In the genomic region with DNA sequence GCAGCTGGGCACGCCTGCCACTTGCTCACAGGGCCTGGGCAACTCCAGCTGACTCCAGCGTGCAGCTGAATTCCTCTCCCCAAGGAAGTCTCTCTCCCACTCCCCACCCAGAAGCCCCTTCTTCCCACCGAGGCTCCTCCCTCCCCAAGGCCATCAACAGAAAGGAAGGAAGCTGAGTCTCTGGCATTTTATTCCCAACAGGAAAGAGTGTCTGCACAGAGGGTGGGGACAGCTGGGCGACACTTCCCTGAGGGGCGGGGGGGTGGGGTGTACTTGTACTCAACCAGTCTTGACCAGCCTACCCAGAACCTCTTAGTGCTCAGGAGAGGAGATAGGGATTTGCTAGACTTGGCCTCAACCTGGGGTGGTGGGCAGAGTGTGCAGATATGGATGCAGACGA, we compare ENCODE assay signal across 20 cellular contexts. TPM values are rescaled to one million over a fixed set of nuclear protein-coding genes. Genes with fewer than 3 reads are reported as not detected.
A peak's percentile ranks its signal among the peaks of the same experiment; 100 is the strongest.
DNase-seq lines count a peak whose midpoint lies in the region; ATAC-seq and TF ChIP-seq lines count a peak whose summit lies in the region.
"Had no signal": no experiment of that assay in that cellular context is flagged by ENCODE, and none has a peak within 500 bp of the region (broad histone marks: within the 10 kb centered on the region; RNA-seq: fewer than 3 reads in every experiment).

A gene with protein sequence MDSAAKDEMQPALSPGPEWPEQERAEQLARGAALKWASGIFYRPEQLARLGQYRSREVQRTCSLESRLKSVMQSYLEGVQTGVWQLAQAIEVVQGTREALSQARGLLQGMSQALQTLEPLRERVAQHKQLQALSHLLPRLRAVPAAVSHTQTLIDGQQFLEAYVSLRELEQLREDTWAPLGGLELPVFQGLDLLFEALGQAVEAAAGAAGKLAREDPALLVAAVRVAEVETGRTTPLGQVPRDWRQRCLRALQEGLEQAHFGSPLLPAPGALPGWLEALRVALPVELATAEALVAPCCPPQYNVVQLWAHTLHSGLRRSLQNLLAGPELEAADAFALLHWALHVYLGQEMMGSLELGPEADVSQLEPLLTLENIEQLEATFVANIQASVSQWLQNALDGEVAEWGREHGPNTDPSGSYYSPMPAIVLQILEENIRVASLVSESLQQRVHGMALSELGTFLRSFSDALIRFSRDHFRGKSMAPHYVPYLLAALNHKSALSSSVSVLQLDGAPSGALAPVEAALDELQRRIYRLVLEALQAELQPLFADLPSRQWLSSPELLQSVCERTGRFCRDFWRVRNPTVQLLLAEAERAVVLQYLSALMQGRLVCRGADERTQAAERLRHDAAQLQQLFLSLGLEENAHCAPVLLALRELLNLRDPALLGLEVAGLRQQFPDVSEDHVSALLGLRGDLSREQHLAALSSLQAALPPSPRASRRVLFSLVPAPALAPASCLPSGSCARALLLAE (minus strand): TSS at position 96 of the 400 bp plus-strand sequence. CDS start 460 bp downstream, outside the sequence.

- H3K36me3 ChIP-seq in BLaER1: peaks cover 21% of the 10 kb centered on the region
- H3K36me3 ChIP-seq in GM23338 (ENCODE audit: insufficient read depth): 0 out of 2 replicates have a peak, but pooled peaks cover 2% of the 10 kb centered on the region
- peaks cover 19% of the 10 kb centered on the region in 2 experiments for H3K36me3 ChIP-seq in mesenchymal stem cell (ENCODE audit: control insufficient read depth in 1 of 2, insufficient read depth in 2 of 2, low read depth in 1 of 2, low read length in 2 of 2)
- peaks cover 0 to 3% of the 10 kb centered on the region in 2 donors for H3K36me3 ChIP-seq in body of pancreas (replicated peaks in 1 of 2; ENCODE audit: insufficient read depth in 1 of 2, low read depth in 2 of 2)

- H2AFZ ChIP-seq in GM23338 (no peak within 1 kb of the TSS), mesenchymal stem cell (ENCODE audit: low read depth, low read length) (no peak within 1 kb of the TSS)

- no peak within 1 kb of the TSS for H2BK15ac ChIP-seq in mesenchymal stem cell (ENCODE audit: low read depth, poor library complexity, severe bottlenecking)

- H3K4me3 ChIP-seq in BLaER1: no peak within 1 kb of the TSS
- no peak within 1 kb of the TSS for H3K4me3 ChIP-seq in GM23338
- peak within 1 kb of the TSS in 1 of 2 experiments; percentile 12 for H3K4me3 ChIP-seq in mesenchymal stem cell (ENCODE audit: insufficient read depth in 1 of 2, low read depth in 1 of 2, low read length in 2 of 2)
- H3K4me3 ChIP-seq in body of pancreas: no peak within 1 kb of the TSS
- H3K4me3 ChIP-seq: thyroid gland had no signal

- H3K9me3 ChIP-seq in BLaER1: no peaks in the 10 kb centered on the region
- no peaks in the 10 kb centered on the region for H3K9me3 ChIP-seq in mesenchymal stem cell (ENCODE audit: control insufficient read depth, low read length)
- no peaks in the 10 kb centered on the region for H3K9me3 ChIP-seq in body of pancreas
- H3K9me3 ChIP-seq: HAP-1, thyroid gland had no signal

- intact Hi-C loops in body of pancreas (cut with DNase I): no loop called here

- TF ChIP-seq CTCF in GM23338 (conservative IDR thresholded peaks at IDR 0.05; ENCODE audit: low read depth in 2 of 2) (no peak), body of pancreas (IDR thresholded peaks at IDR 0.05) (no peak)

- H3K27ac Mint-ChIP-seq in GM23338: no peak within 1 kb of the TSS; the same call in 1 of the 2 replicates
- H3K27ac Mint-ChIP-seq in central memory CD8-positive, alpha-beta T cell (ENCODE audit: low read depth): no peak within 1 kb of the TSS
- H3K27ac Mint-ChIP-seq: memory B cell had no signal

- peak within 1 kb of the TSS; percentile 24; the same call in 1 of the 2 replicates for H3K4me2 ChIP-seq in BLaER1
- H3K4me2 ChIP-seq in GM23338: no peak within 1 kb of the TSS
- no peak within 1 kb of the TSS for H3K4me2 ChIP-seq in mesenchymal stem cell (ENCODE audit: low read length, poor library complexity, severe bottlenecking)

- no peak for TF ChIP-seq POLR2A in body of pancreas (IDR thresholded peaks at IDR 0.05)

- no peak within 1 kb of the TSS for H2BK12ac ChIP-seq in mesenchymal stem cell (ENCODE audit: low read length in 2 of 2)

- peaks cover 33% of the 10 kb centered on the region for H3K4me1 Mint-ChIP-seq in GM23338
- peaks cover 38% of the 10 kb centered on the region for H3K4me1 Mint-ChIP-seq in central memory CD8-positive, alpha-beta T cell

- no peak within 1 kb of the TSS for H3K27ac ChIP-seq in BLaER1
- H3K27ac ChIP-seq in GM23338 (ENCODE audit: low read depth): no peak within 1 kb of the TSS
- H3K27ac ChIP-seq in mesenchymal stem cell (ENCODE audit: low read length, poor library complexity, severe bottlenecking): no peak within 1 kb of the TSS
- no peak within 1 kb of the TSS for H3K27ac ChIP-seq in body of pancreas
- H3K27ac ChIP-seq: foreskin keratinocyte, thyroid gland had no signal

- H3K14ac ChIP-seq in mesenchymal stem cell (ENCODE audit: low read length in 2 of 2): no peak within 1 kb of the TSS

- H3K79me2 ChIP-seq in GM23338 (replicated peaks; ENCODE audit: insufficient read depth): peaks cover 21% of the 10 kb centered on the region

- peaks cover 13% of the 10 kb centered on the region for H3K27me3 ChIP-seq in BLaER1
- H3K27me3 ChIP-seq in GM23338 (ENCODE audit: insufficient read depth): peaks cover 17% of the 10 kb centered on the region
- H3K27me3 ChIP-seq in mesenchymal stem cell (ENCODE audit: control insufficient read depth in 1 of 2, insufficient read depth in 1 of 2, low read length in 2 of 2): no peaks in the 10 kb centered on the region
- H3K27me3 ChIP-seq in body of pancreas: no peaks in the 10 kb centered on the region
- H3K27me3 ChIP-seq: foreskin keratinocyte, thyroid gland had no signal

- H3K9ac ChIP-seq in BLaER1: no peak within 1 kb of the TSS
- no peak within 1 kb of the TSS for H3K9ac ChIP-seq in mesenchymal stem cell (ENCODE audit: low read length)

- no peaks in the 10 kb centered on the region; the same call in 2 of the 3 replicates for H3K9me3 Mint-ChIP-seq in GM23338
- H3K9me3 Mint-ChIP-seq in central memory CD8-positive, alpha-beta T cell: no peaks in the 10 kb centered on the region
- H3K9me3 Mint-ChIP-seq: activated naive CD8-positive, alpha-beta T cell treated with anti-CD3 and anti-CD28 coated beads, Interleukin-2, amount 10 ng/mL, durations not matched to agents 7 days and 5 days; memory B cell had no signal

- H3F3A ChIP-seq in GM23338 (replicated peaks; ENCODE audit: low read depth): 0 out of 2 replicates have a peak, but pooled peaks cover 6% of the 10 kb centered on the region

- no peak within 1 kb of the TSS for H2AK5ac ChIP-seq in mesenchymal stem cell (ENCODE audit: low read length, severe bottlenecking)

- peak; percentile 42 for DNase-seq in GM23338 (ENCODE audit: low spot score)
- no peak for DNase-seq in central memory CD8-positive, alpha-beta T cell (ENCODE audit: low spot score in 2 of 2)
- DNase-seq in mesenchymal stem cell: no peak
- DNase-seq in A172 (ENCODE audit: low spot score): no peak
- DNase-seq in stimulated activated CD4-positive, alpha-beta T cell treated with anti-CD3 and anti-CD28 coated beads, Interleukin-4, amount 100 ng/mL, for 4 hours: no peak
- no peak for DNase-seq in body of pancreas
- DNase-seq: activated naive CD8-positive, alpha-beta T cell treated with anti-CD3 and anti-CD28 coated beads, Interleukin-2, amount 10 ng/mL, durations not matched to agents 7 days and 5 days; activated T-cell treated with anti-CD3 and anti-CD28 coated beads, Interleukin-2, amount 50 U/mL, for 48 hours; foreskin keratinocyte; NCI-H1436; NCI-H226; SIG-M5; stimulated activated CD4-positive, alpha-beta T cell treated with anti-CD3 and anti-CD28 coated beads, Interleukin-4, amount 100 ng/mL, for 24 hours; thyroid gland had no signal

- H4K20me1 ChIP-seq in BLaER1 (peaks cover 32% of the 10 kb centered on the region), GM23338 (replicated peaks; ENCODE audit: insufficient read depth) (peaks cover 15% of the 10 kb centered on the region)

- peaks cover 51% of the 10 kb centered on the region for H3K4me1 ChIP-seq in BLaER1
- peaks cover 13% of the 10 kb centered on the region; the same call in 1 of the 2 replicates for H3K4me1 ChIP-seq in GM23338 (ENCODE audit: insufficient read depth)
- H3K4me1 ChIP-seq in mesenchymal stem cell (ENCODE audit: control insufficient read depth, insufficient read depth, low read depth, low read length): peaks cover 39% of the 10 kb centered on the region
- H3K4me1 ChIP-seq in body of pancreas: peaks cover 35% of the 10 kb centered on the region

- H3K27me3 Mint-ChIP-seq in GM23338 (ENCODE audit: insufficient read depth, low read depth, poor library complexity): peaks cover 24% of the 10 kb centered on the region
- no peaks in the 10 kb centered on the region for H3K27me3 Mint-ChIP-seq in central memory CD8-positive, alpha-beta T cell

- no peaks in the 10 kb centered on the region for H3K9me2 ChIP-seq in GM23338 (ENCODE audit: insufficient read depth)

- peaks cover 12% of the 10 kb centered on the region for H3K79me1 ChIP-seq in mesenchymal stem cell (replicated peaks; ENCODE audit: low read length, poor library complexity, severe bottlenecking)

- H3K23ac ChIP-seq in mesenchymal stem cell (ENCODE audit: low read length in 2 of 2): no peak within 1 kb of the TSS

- H3K18ac ChIP-seq in mesenchymal stem cell (ENCODE audit: low read depth in 1 of 2, low read length in 2 of 2): no peak within 1 kb of the TSS

- peaks cover 18% of the 10 kb centered on the region for H3K36me3 Mint-ChIP-seq in GM23338 (ENCODE audit: low read depth)
- peaks cover 6% of the 10 kb centered on the region for H3K36me3 Mint-ChIP-seq in central memory CD8-positive, alpha-beta T cell (ENCODE audit: insufficient read depth)
- H3K36me3 Mint-ChIP-seq: memory B cell had no signal

- WGBS in mesenchymal stem cell: 51% methylated on average over 5 of the region's 6 CpGs
- 45 to 57% methylated on average over 6 of the region's 6 CpGs for WGBS in body of pancreas, 2 donors

- ATAC-seq in GM23338: no peak
- no peak for ATAC-seq in central memory CD8-positive, alpha-beta T cell (replicated peaks; ENCODE audit: extremely low read depth, poor library complexity, severe bottlenecking)
- no peak for ATAC-seq in body of pancreas
- no peak for ATAC-seq in SK-N-SH treated with all-trans-retinoic acid at 6 μM for 48 hours
- ATAC-seq: foreskin keratinocyte had no signal

- H3K4me3 Mint-ChIP-seq in GM23338: peak within 1 kb of the TSS; percentile 58; the same call in 2 of the 3 replicates
- H3K4me3 Mint-ChIP-seq in central memory CD8-positive, alpha-beta T cell: peak within 1 kb of the TSS; percentile 89

- H3K4ac ChIP-seq in mesenchymal stem cell (ENCODE audit: low read depth in 1 of 2, low read length in 2 of 2): no peak within 1 kb of the TSS

- H4K8ac ChIP-seq in mesenchymal stem cell (ENCODE audit: low read length): no peak within 1 kb of the TSS

- H2BK5ac ChIP-seq in mesenchymal stem cell (ENCODE audit: low read depth, low read length, poor library complexity, severe bottlenecking): no peak within 1 kb of the TSS

- peak within 1 kb of the TSS; percentile 20 for H4K91ac ChIP-seq in mesenchymal stem cell (ENCODE audit: low read length)

- no peak within 1 kb of the TSS for H2BK120ac ChIP-seq in mesenchymal stem cell (ENCODE audit: low read depth, low read length)

RNA-seq across cellular contexts. Expression of the gene that starts here (rescaled TPM):
- total RNA-seq in GM23338 (2014; rRNA removed; shearing (Covaris generic)): 1.6 and 2.3 TPM in 2 replicates
- polyA plus RNA-seq in GM23338 (2016; fragmentation: Nextera tagmentation; extraction: Ambion mirVana): 0.92 and 1.1 TPM in 2 replicates
- polyA plus RNA-seq in mesenchymal stem cell (2013, experiment 1 of 2): 0.01 TPM
- not detected for polyA plus RNA-seq in mesenchymal stem cell (2013, experiment 2 of 2)
- total RNA-seq in A172 (2014; rRNA removed; shearing (Covaris generic)): 0.12 and 0.50 TPM in 2 replicates
- 1 to 10 TPM; 1.8 to 2.0 TPM for total RNA-seq in body of pancreas
- total RNA-seq: activated naive CD8-positive, alpha-beta T cell treated with anti-CD3 and anti-CD28 coated beads, Interleukin-2, amount 10 ng/mL, durations not matched to agents 7 days and 5 days; foreskin keratinocyte; osteoblast had no signal
- polyA plus RNA-seq: BJ had no signal
